ENCODE assay signal across 12 cellular contexts in the genomic region with DNA sequence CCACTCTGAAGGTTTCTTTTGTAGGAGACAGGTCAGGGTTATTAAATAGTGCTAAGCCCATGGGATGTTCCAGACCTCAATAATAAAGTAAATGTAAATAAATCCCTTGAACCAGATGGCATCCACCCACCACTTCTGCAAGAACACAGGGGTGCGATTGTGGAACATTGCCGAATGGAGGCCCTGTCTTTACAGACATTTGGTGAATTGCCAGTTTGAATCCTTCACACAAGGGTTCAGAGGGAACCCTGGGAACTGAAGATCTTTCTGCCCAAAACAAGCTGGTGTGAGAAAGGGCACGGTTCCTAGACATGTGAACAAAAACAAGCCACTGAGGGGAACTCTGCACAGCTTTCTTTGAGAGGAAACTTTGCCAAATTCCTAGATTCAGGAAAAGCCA. TPM values are rescaled to one million over a fixed set of nuclear protein-coding genes. Genes with fewer than 3 reads are reported as not detected.
DNase-seq lines count a peak whose midpoint lies in the region; ATAC-seq and TF ChIP-seq lines count a peak whose summit lies in the region.
"Had no signal": no experiment of that assay in that cellular context is flagged by ENCODE, and none has a peak within 500 bp of the region (broad histone marks: within the 10 kb centered on the region; RNA-seq: fewer than 3 reads in every experiment).

No MANE protein-coding gene starts in this region.

- no peak for TF ChIP-seq EP300 in tibial nerve (IDR thresholded peaks at IDR 0.05)

- H3K27me3 ChIP-seq in tibial nerve = no peaks in the 10 kb centered on the region

- DNase-seq in AG10803 (ENCODE audit: low read depth) (peak; percentile 9), HFFc6 (no peak), T-helper 17 cell (no peak), fibroblast of villous mesenchyme (ENCODE audit: low read depth) (peak; percentile 88), germinal center (ENCODE audit: low spot score) (no peak), tibial nerve (ENCODE audit: low spot score in 2 of 2) (no peak), middle frontal gyrus (ENCODE audit: extremely low spot score, low spot score) (no peak), HEK293T (ENCODE audit: extremely low spot score) (no peak)
- DNase-seq: cortex of kidney; stimulated activated CD4-positive, alpha-beta T cell treated with anti-CD3 and anti-CD28 coated beads, Interleukin-12 subunit alpha, Interleukin-12 subunit beta, amount 100 ng/mL, for 4 hours had no signal

- H3K9me3 ChIP-seq in T-helper 17 cell (ENCODE audit: control insufficient read depth, low read length, poor library complexity, severe bottlenecking) (no peaks in the 10 kb centered on the region), tibial nerve (no peaks in the 10 kb centered on the region)

- peaks cover 0 to 11% (median 0%) of the 10 kb centered on the region in 4 donors for H3K4me1 ChIP-seq in tibial nerve

- H3K4me1 Mint-ChIP-seq in HFFc6 (ENCODE audit: low read depth) (peaks cover 43% of the 10 kb centered on the region), T-helper 17 cell (peaks cover 10% of the 10 kb centered on the region)

- H3K27me3 Mint-ChIP-seq in HFFc6 (ENCODE audit: insufficient read depth) = peaks cover 2% of the 10 kb centered on the region; the same call in 1 of the 2 replicates
- H3K27me3 Mint-ChIP-seq in T-helper 17 cell = no peaks in the 10 kb centered on the region
- H3K27me3 Mint-ChIP-seq: CD4-positive, CD25-positive, alpha-beta regulatory T cell had no signal

- H3K4me3 ChIP-seq in AG10803 (ENCODE audit: low read length) (no peak overlapping the region), fibroblast of villous mesenchyme (ENCODE audit: low read depth, low read length) (no peak overlapping the region), tibial nerve (no peak overlapping the region)

- H3K4me3 Mint-ChIP-seq in HFFc6 (0 out of 2 replicates have a peak overlapping the region, but pooled peaks have one; percentile 0), T-helper 17 cell (no peak overlapping the region)
- H3K4me3 Mint-ChIP-seq: CD4-positive, CD25-positive, alpha-beta regulatory T cell had no signal

- no peak overlapping the region for H3K27ac ChIP-seq in tibial nerve

- no peak for TF ChIP-seq POLR2A in tibial nerve (IDR thresholded peaks at IDR 0.05)

- WGBS in tibial nerve, 2 donors = 6 to 13% methylated on average over 3 of the region's 3 CpGs

- H3K27ac Mint-ChIP-seq in HFFc6 (peak overlapping the region; percentile 72), T-helper 17 cell (peak overlapping the region; percentile 65)

- peaks cover 17% of the 10 kb centered on the region for H3K36me3 Mint-ChIP-seq in HFFc6 (ENCODE audit: low read depth)
- H3K36me3 Mint-ChIP-seq in T-helper 17 cell (ENCODE audit: low read depth) = no peaks in the 10 kb centered on the region

- CTCF ChIA-PET in HEK293T (lab: Yijun Ruan, JAX) = no interaction called here

- ATAC-seq in T-helper 17 cell = no peak

- POLR2A ChIA-PET in HEK293T (lab: Yijun Ruan, JAX) = no interaction called here

- no peaks in the 10 kb centered on the region for H3K9me3 Mint-ChIP-seq in HFFc6
- H3K9me3 Mint-ChIP-seq: activated T-helper 2 cell treated with anti-CD3 and anti-CD28 coated beads, Interferon-gamma antibody, Interleukin-2, Interleukin-4, amounts not matched to agents 10 μg/mL and 5 μg/mL and 100 μg/mL, durations not matched to agents 14 hours and 24 hours and 36 hours; CD4-positive, CD25-positive, alpha-beta regulatory T cell had no signal

- no peak for TF ChIP-seq CTCF in AG10803 (conservative IDR thresholded peaks at IDR 0.05; ENCODE audit: low read length)
- TF ChIP-seq CTCF in HFFc6 (IDR thresholded peaks at IDR 0.05) = no peak
- no peak for TF ChIP-seq CTCF in fibroblast of villous mesenchyme (IDR thresholded peaks at IDR 0.05; ENCODE audit: insufficient read depth, low read depth, low read length)
- no peak for TF ChIP-seq CTCF in tibial nerve (IDR thresholded peaks at IDR 0.05)

- H3K36me3 ChIP-seq in tibial nerve = peaks cover 0 to 44% (median 0%) of the 10 kb centered on the region in 3 donors

TF ChIP-seq in HEK293T, 16 proteins besides CTCF, POLR2A, EP300 and RAD21:
- no peak for TF ChIP-seq FOXM1 (IDR thresholded peaks at IDR 0.05; ENCODE audit: borderline replicate concordance)
- TF ChIP-seq FOXA1 (IDR thresholded peaks at IDR 0.05) = no peak
- TF ChIP-seq SUZ12 (IDR thresholded peaks at IDR 0.05) = no peak

RNA-seq across cellular contexts. Expression of gene RNF8, which starts 30.2 kb away (rescaled TPM):
- 10 to 100 TPM; 14.1 to 18.5 (median 17.5) TPM for total RNA-seq in HFFc6 (2021; fragmentation: NEBNext Ultra II Directional; extraction: Animal tissue kit (Norgen Biotek cat#: 25700))
- total RNA-seq in T-helper 17 cell (10 to 100 TPM in 1 of 2 donors, 1 to 10 TPM in 1; 8.5 to 12.0 TPM), fibroblast of villous mesenchyme (19.0 and 22.5 TPM in 2 replicates), tibial nerve (10 to 100 TPM in 3 of 4 donors, 1 to 10 TPM in 1; 9.2 to 12.9 (median 12.7) TPM)

Comparison
In these comparisons a context has a peak if more than half of its experiments do, and no peak if none do; other contexts are left out.
1. DNase-seq: peak in AG10803 (single experiment) and fibroblast of villous mesenchyme (single experiment); none in HFFc6 (single experiment), T-helper 17 cell (0 of 3), germinal center (single experiment), tibial nerve (0 of 2), middle frontal gyrus (single experiment) and HEK293T (single experiment).